Comparison of ENCODE assay signal across 10 cellular contexts in genomic region chr7:24283900-24284698, GRCh38. TPM values are rescaled to one million over a fixed set of nuclear protein-coding genes. Genes with fewer than 3 reads are reported as not detected.
DNase-seq lines count a peak whose midpoint lies in the region; ATAC-seq and TF ChIP-seq lines count a peak whose summit lies in the region.
"Had no signal": no experiment of that assay in that cellular context is flagged by ENCODE, and none has a peak within 500 bp of the region (broad histone marks: within the 10 kb centered on the region; RNA-seq: fewer than 3 reads in every experiment).

Gene NPY, plus strand, starts transcription at chr7:24284190. Its CDS starts 1,051 bp downstream, at chr7:24285241.

- no peaks in the 10 kb centered on the region for H3K36me3 ChIP-seq in Peyer's patch
- no peaks in the 10 kb centered on the region for H3K36me3 ChIP-seq in esophagus muscularis mucosa
- H3K36me3 ChIP-seq in spleen, result no peaks in the 10 kb centered on the region
- H3K36me3 ChIP-seq: neutrophil had no signal

- TF ChIP-seq POLR2A in Peyer's patch (IDR thresholded peaks at IDR 0.05) (no peak), esophagus muscularis mucosa (IDR thresholded peaks at IDR 0.05; ENCODE audit: low read depth) (no peak), spleen (IDR thresholded peaks at IDR 0.05) (no peak)

- TF ChIP-seq CTCF in Peyer's patch (IDR thresholded peaks at IDR 0.05), result no peak
- no peak for TF ChIP-seq CTCF in esophagus muscularis mucosa (IDR thresholded peaks at IDR 0.05)
- no peak for TF ChIP-seq CTCF in spleen (IDR thresholded peaks at IDR 0.05 in 8 of 11, conservative IDR thresholded peaks at IDR 0.05 in 3 of 11)

- 1% methylated on average over 50 of the region's 73 CpGs for WGBS in esophagus muscularis mucosa
- WGBS in spleen, 5 donors, result 1 to 7% (median 2%) methylated on average over 41 to 73 of the region's 73 CpGs

- no peak for DNase-seq in Peyer's patch
- no peak for DNase-seq in esophagus muscularis mucosa (ENCODE audit: extremely low spot score)
- DNase-seq in spleen, result peak; percentile 78
- DNase-seq in AML-193 (lab: John Stamatoyannopoulos, UW), result no peak
- no peak for DNase-seq in cardiac septum (ENCODE audit: low spot score)
- DNase-seq: NCI-H1930 had no signal

- no peak for TF ChIP-seq EP300 in esophagus muscularis mucosa (IDR thresholded peaks at IDR 0.05)

- H3K9me3 ChIP-seq in Peyer's patch, result no peaks in the 10 kb centered on the region
- no peaks in the 10 kb centered on the region for H3K9me3 ChIP-seq in esophagus muscularis mucosa
- H3K9me3 ChIP-seq in spleen, result no peaks in the 10 kb centered on the region
- H3K9me3 ChIP-seq: neutrophil had no signal

- H3K27me3 ChIP-seq in Peyer's patch (peaks cover 0 to 12% of the 10 kb centered on the region in 2 donors), esophagus muscularis mucosa (peaks cover 0 to 64% (median 13%) of the 10 kb centered on the region in 4 donors), spleen (replicated peaks in 1 of 7) (peaks cover 3 to 92% (median 39%) of the 10 kb centered on the region in 7 donors)

- H3K27ac ChIP-seq in Peyer's patch (no peak within 1 kb of the TSS), esophagus muscularis mucosa (replicated peaks in 1 of 4) (no peak within 1 kb of the TSS), spleen (no peak within 1 kb of the TSS)
- H3K27ac ChIP-seq: neutrophil had no signal

- ATAC-seq in GM18870 (IDR thresholded peaks at IDR 0.05; ENCODE audit: unreplicated experiment) (no peak), GM18519 (IDR thresholded peaks at IDR 0.05; ENCODE audit: low FRiP score, unreplicated experiment) (no peak)

- H3K4me1 ChIP-seq in Peyer's patch, result peaks cover 0 to 19% (median 0%) of the 10 kb centered on the region in 4 donors
- H3K4me1 ChIP-seq in esophagus muscularis mucosa, result peaks cover 0 to 18% (median 14%) of the 10 kb centered on the region in 4 donors
- peaks cover 7 to 23% (median 21%) of the 10 kb centered on the region in 6 donors for H3K4me1 ChIP-seq in spleen

- peak within 1 kb of the TSS; percentile 20; the same call in 1 of the 2 replicates for H3K4me3 ChIP-seq in GM08714 (ENCODE audit: low read length)
- H3K4me3 ChIP-seq in Peyer's patch, result peak within 1 kb of the TSS in 3 of 4 donors; percentile 14 to 28 (median 24)
- H3K4me3 ChIP-seq in esophagus muscularis mucosa, result peak within 1 kb of the TSS in 1 of 4 donors; percentile 9
- H3K4me3 ChIP-seq in spleen, result peak within 1 kb of the TSS in 7 of 8 donors; percentile 12 to 62 (median 22)

- intact Hi-C loops in esophagus muscularis mucosa (cut with DNase I) (no loop called here), spleen (cut with DNase I; ENCODE audit: low total_unique reads) (no loop called here), cardiac septum (cut with DNase I) (no loop called here)

RNA-seq across cellular contexts. Expression of gene NPY, which starts in this region (rescaled TPM):
- total RNA-seq in Peyer's patch (10 to 100 TPM in 1 of 4 donors, 1 to 10 TPM in 1, not detected in 2; 3.8 to 13.3 TPM), esophagus muscularis mucosa (10 to 100 TPM; 25.3 to 70.1 (median 30.0) TPM), spleen (not detected), cardiac septum (not detected)
- polyA plus RNA-seq in spleen, result 1 to 10 TPM in 1 of 3 donors, under 1 TPM in 1, not detected in 1; 0.56 to 1.1 TPM
